26 cellular contexts compared by ENCODE assay signal in the genomic region with DNA sequence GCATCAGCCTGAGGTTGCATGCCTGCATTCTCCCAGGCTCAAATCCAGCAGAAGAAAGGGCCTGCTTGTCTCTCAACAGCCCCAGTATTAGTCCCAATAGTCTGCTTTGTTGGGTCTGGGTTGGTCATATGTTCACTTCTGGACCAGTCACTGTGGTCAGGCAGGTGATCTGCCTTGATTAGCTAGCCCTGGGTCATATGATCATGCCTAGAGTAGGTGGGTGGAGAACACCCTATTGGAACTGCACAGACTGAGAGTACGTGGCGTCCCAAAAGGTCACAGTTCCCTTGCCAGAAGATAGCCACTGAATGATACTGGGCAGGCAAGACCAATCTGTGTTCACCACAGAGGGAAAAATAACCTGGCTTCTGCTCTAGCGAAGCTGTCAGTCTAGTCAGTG.
"Had no signal": no experiment of that assay in that cellular context is flagged by ENCODE, and none has a peak within 500 bp of the region (broad histone marks: within the 10 kb centered on the region; RNA-seq: fewer than 3 reads in every experiment).

No MANE protein-coding gene starts in this region.

- ATAC-seq: activated T-cell treated with anti-CD3 and anti-CD28 coated beads, Interleukin-2, amount 50 U/mL, for 4 hours; PC-3; T-cell had no signal

- H3K36me3 ChIP-seq: brain microvascular endothelial cell had no signal

- H3K4me3 ChIP-seq: SK-N-MC had no signal

- DNase-seq: activated CD4-positive, alpha-beta memory T cell treated with anti-CD3 and anti-CD28 coated beads for 36 hours; activated CD4-positive, alpha-beta T cell treated with anti-CD3 and anti-CD28 coated beads, Interleukin-2, amount 10 ng/mL, durations not matched to agents 7 days and 5 days; activated CD4-positive, CD25-positive, alpha-beta regulatory T cell; activated CD8-positive, alpha-beta memory T cell treated with anti-CD3 and anti-CD28 coated beads for 24 hours; activated gamma-delta T cell treated with Interleukin-2 at 50 U/mL for 16 hours; activated naive CD4-positive, alpha-beta T cell treated with anti-CD3 and anti-CD28 coated beads, Interleukin-2, amount 10 ng/mL, durations not matched to agents 7 days and 5 days; activated naive CD8-positive, alpha-beta T cell treated with anti-CD3 and anti-CD28 coated beads for 36 hours; activated T-cell treated with anti-CD3 and anti-CD28 coated beads, Interleukin-2, amount 50 U/mL, for 4 hours; brain microvascular endothelial cell; caudate nucleus; MV-4-11; NCI-H1092 treated with DMSO at 0.1 percent for 48 hours; NCI-H1417 treated with DMSO at 0.1 percent for 48 hours; NCI-H1694 treated with DMSO at 0.1 percent for 48 hours; NCI-H2029 treated with DMSO at 0.1 percent for 48 hours; NCI-H446; NCI-H524; PC-3; SIG-M5; T-cell; T-helper 2 cell; T1000 had no signal

- H3K27me3 ChIP-seq: brain microvascular endothelial cell had no signal

- H3K9ac ChIP-seq: KMS-11 had no signal

- H3K4me2 ChIP-seq: KMS-11 had no signal

- FAIRE-seq: RCC 7860, TTC549 had no signal

- H3K27ac ChIP-seq: brain microvascular endothelial cell, KMS-11, SK-N-MC had no signal
